Comparison of ENCODE assay signal across 9 cellular contexts in the genomic region with DNA sequence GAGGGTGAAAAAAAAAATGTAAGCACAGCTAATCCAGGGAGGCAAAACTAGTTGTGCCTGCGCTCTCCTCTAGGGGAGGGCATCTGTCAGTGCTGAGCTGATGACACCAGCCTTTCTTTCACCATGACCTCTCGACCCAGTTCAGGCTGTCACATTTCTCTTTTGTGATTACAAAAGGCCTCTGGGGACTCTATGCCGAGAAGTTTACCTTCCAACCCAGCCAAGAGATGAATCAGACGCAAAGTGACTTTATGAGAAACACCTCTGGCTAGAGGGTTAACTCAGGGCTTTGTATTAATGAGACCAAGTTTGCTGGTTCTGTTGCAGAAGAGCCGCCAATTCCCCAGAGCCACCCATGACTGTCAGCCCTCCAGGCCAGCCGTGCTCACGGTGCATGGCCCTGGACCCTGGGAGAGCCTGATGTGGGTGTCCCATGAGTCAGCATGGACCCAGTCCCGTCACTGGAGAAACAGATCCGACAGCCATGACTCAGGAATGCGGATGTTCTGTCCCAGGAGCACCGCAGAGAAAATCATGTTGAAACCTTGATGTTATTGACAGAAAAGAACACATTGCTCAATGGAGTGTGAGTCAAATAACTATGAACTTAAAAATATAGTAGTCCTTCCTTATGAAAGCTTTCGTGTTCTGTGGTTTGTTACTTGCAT.
DNase-seq lines count a peak whose midpoint lies in the region; ATAC-seq, FAIRE-seq and TF ChIP-seq lines count a peak whose summit lies in the region.
"Had no signal": no experiment of that assay in that cellular context is flagged by ENCODE, and none has a peak within 500 bp of the region (broad histone marks: within the 10 kb centered on the region; RNA-seq: fewer than 3 reads in every experiment).

No MANE protein-coding gene starts in this region.

- no peak for FAIRE-seq in kidney (lab: Jason Lieb, UNC)

- H3K4me1 Mint-ChIP-seq in stimulated activated effector memory CD8-positive, alpha-beta T cell treated with anti-CD3 and anti-CD28 coated beads, Interleukin-12 subunit alpha, Interleukin-12 subunit beta, amount 100 ng/mL, for 72 hours, result no peaks in the 10 kb centered on the region

- H3K36me3 ChIP-seq in adrenal gland (replicated peaks in 1 of 2), result no peaks in the 10 kb centered on the region
- H3K36me3 ChIP-seq in kidney (ENCODE audit: control insufficient read depth in 1 of 2, insufficient read depth in 2 of 2, low read length in 2 of 2), result no peaks in the 10 kb centered on the region
- H3K36me3 ChIP-seq in colonic mucosa, result no peaks in the 10 kb centered on the region
- H3K36me3 ChIP-seq in BE2C, result no peaks in the 10 kb centered on the region

- H3K9me3 Mint-ChIP-seq in stimulated activated effector memory CD8-positive, alpha-beta T cell treated with anti-CD3 and anti-CD28 coated beads, Interleukin-12 subunit alpha, Interleukin-12 subunit beta, amount 100 ng/mL, for 72 hours, result no peaks in the 10 kb centered on the region

- H3K9me3 ChIP-seq in adrenal gland (replicated peaks in 1 of 3) (no peaks in the 10 kb centered on the region), kidney (ENCODE audit: control insufficient read depth in 1 of 2, low read length in 2 of 2) (no peaks in the 10 kb centered on the region), colonic mucosa (no peaks in the 10 kb centered on the region), BE2C (no peaks in the 10 kb centered on the region)

- H3K4me1 ChIP-seq in adrenal gland (replicated peaks in 1 of 2) (peaks cover 12 to 15% of the 10 kb centered on the region in 2 donors), kidney (ENCODE audit: control insufficient read depth in 1 of 2, insufficient read depth in 1 of 2, low read depth in 1 of 2, low read length in 2 of 2) (no peaks in the 10 kb centered on the region), colonic mucosa (no peaks in the 10 kb centered on the region), BE2C (no peaks in the 10 kb centered on the region)

- no peaks in the 10 kb centered on the region for H3K36me3 Mint-ChIP-seq in stimulated activated effector memory CD8-positive, alpha-beta T cell treated with anti-CD3 and anti-CD28 coated beads, Interleukin-12 subunit alpha, Interleukin-12 subunit beta, amount 100 ng/mL, for 72 hours

- intact Hi-C loops in adrenal gland (cut with DNase I), result no loop called here
- intact Hi-C loops in kidney (cut with DNase I), result no loop called here
- intact Hi-C loops in colonic mucosa (cut with DNase I), result no loop called here

- H3K27ac Mint-ChIP-seq in stimulated activated effector memory CD8-positive, alpha-beta T cell treated with anti-CD3 and anti-CD28 coated beads, Interleukin-12 subunit alpha, Interleukin-12 subunit beta, amount 100 ng/mL, for 72 hours, result no peak overlapping the region

- TF ChIP-seq CTCF in adrenal gland (IDR thresholded peaks at IDR 0.05) (peak; percentile 27 to 71 (median 56)), kidney (IDR thresholded peaks at IDR 0.05; ENCODE audit: borderline replicate concordance, extremely low read depth, insufficient read depth) (no peak), colonic mucosa (IDR thresholded peaks at IDR 0.05) (no peak), BE2C (IDR thresholded peaks at IDR 0.05; ENCODE audit: low read depth, low read length) (no peak)

- TF ChIP-seq POLR2A in adrenal gland (IDR thresholded peaks at IDR 0.05), result no peak

- no peaks in the 10 kb centered on the region for H3K27me3 ChIP-seq in adrenal gland
- no peaks in the 10 kb centered on the region for H3K27me3 ChIP-seq in colonic mucosa
- no peaks in the 10 kb centered on the region for H3K27me3 ChIP-seq in BE2C

- DNase-seq in GM03348 (ENCODE audit: low spot score) (peak; percentile 94), adrenal gland (peak; percentile 78 to 97 (median 95)), kidney (peak; percentile 72), colonic mucosa (no peak), BE2C (no peak)
- DNase-seq in stimulated activated effector memory CD8-positive, alpha-beta T cell treated with anti-CD3 and anti-CD28 coated beads, Interleukin-12 subunit alpha, Interleukin-12 subunit beta, amount 100 ng/mL, for 72 hours (ENCODE audit: low spot score in 2 of 2), result no peak

- ATAC-seq in HG03108 (IDR thresholded peaks at IDR 0.05; ENCODE audit: unreplicated experiment) (peak; percentile 73), GM18858 (IDR thresholded peaks at IDR 0.05; ENCODE audit: unreplicated experiment) (no peak)
- ATAC-seq in stimulated activated effector memory CD8-positive, alpha-beta T cell treated with anti-CD3 and anti-CD28 coated beads, Interleukin-12 subunit alpha, Interleukin-12 subunit beta, amount 100 ng/mL, for 72 hours, result no peak
- ATAC-seq: HCT116 had no signal

- 19 to 35% (median 30%) methylated on average over 12 of the region's 12 CpGs for WGBS in adrenal gland, 4 donors

- H3K27ac ChIP-seq in adrenal gland (peak overlapping the region; percentile 10 to 86 (median 67)), kidney (ENCODE audit: low read depth in 2 of 2, low read length in 2 of 2) (no peak overlapping the region), colonic mucosa (no peak overlapping the region)

- H3K9ac ChIP-seq in kidney (ENCODE audit: low read length in 2 of 2), result no peak overlapping the region
- H3K9ac ChIP-seq in colonic mucosa (ENCODE audit: low read depth in 2 of 2, low read length in 2 of 2), result no peak overlapping the region

- H3K4me3 Mint-ChIP-seq in stimulated activated effector memory CD8-positive, alpha-beta T cell treated with anti-CD3 and anti-CD28 coated beads, Interleukin-12 subunit alpha, Interleukin-12 subunit beta, amount 100 ng/mL, for 72 hours, result no peak overlapping the region

- H3K4me3 ChIP-seq in adrenal gland (no peak overlapping the region), kidney (ENCODE audit: low read length in 2 of 2) (no peak overlapping the region), colonic mucosa (no peak overlapping the region), BE2C (ENCODE audit: low read depth, low read length) (no peak overlapping the region)

Comparison
In these comparisons a context has a peak if more than half of its experiments do, and no peak if none do; other contexts are left out.
1. DNase-seq: peak in GM03348 (single experiment), adrenal gland (7 of 7) and kidney (single experiment); none in stimulated activated effector memory CD8-positive, alpha-beta T cell treated with anti-CD3 and anti-CD28 coated beads, Interleukin-12 subunit alpha, Interleukin-12 subunit beta, amount 100 ng/mL, for 72 hours (0 of 2), colonic mucosa (single experiment) and BE2C (single experiment).
2. H3K27ac ChIP-seq: peak in adrenal gland (5 of 5); none in kidney (0 of 2) and colonic mucosa (single experiment).
3. CTCF ChIP-seq: peak in adrenal gland (6 of 6); none in kidney (single experiment), colonic mucosa (single experiment) and BE2C (single experiment).